13 cellular contexts compared by ENCODE assay signal in the genomic region with DNA sequence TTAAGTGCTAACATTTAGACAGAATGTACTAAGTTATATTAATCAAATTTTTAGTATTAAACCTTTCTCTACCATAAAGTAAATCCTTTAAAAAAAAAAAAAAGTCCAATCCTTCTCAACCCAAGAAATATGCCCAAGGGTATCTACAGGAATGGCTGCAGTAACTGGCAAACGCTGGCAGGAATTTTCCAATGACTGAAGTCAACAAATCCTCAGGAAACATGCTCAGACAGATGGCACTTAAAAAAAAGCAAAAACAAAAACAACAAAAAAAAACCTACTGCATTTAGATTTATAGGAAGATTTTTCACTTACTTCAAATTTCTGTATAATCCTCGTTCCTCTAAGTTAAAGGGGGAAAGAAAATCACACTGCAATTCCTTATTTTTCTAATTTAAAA. TPM values are rescaled to one million over a fixed set of nuclear protein-coding genes. Genes with fewer than 3 reads are reported as not detected.
A peak's percentile ranks its signal among the peaks of the same experiment; 100 is the strongest.
DNase-seq lines count a peak whose midpoint lies in the region; ATAC-seq and TF ChIP-seq lines count a peak whose summit lies in the region.
"Had no signal": no experiment of that assay in that cellular context is flagged by ENCODE, and none has a peak within 500 bp of the region (broad histone marks: within the 10 kb centered on the region; RNA-seq: fewer than 3 reads in every experiment).

No MANE protein-coding gene starts in this region.

- POLR2A ChIA-PET in CD8-positive, alpha-beta T cell (lab: Charles Lee) = no interaction called here

- no peak for TF ChIP-seq POLR2A in tibial nerve (IDR thresholded peaks at IDR 0.05)

- DNase-seq in NCI-H2171 treated with DMSO at 0.1 percent for 48 hours (lab: John Stamatoyannopoulos, UW) = peak; percentile 40
- no peak for DNase-seq in NCI-H2171 (lab: John Stamatoyannopoulos, UW)
- no peak for DNase-seq in coronary artery (ENCODE audit: low spot score)
- no peak for DNase-seq in tibial nerve (ENCODE audit: low spot score in 2 of 2)
- no peak for DNase-seq in iPS-NIHi7 (ENCODE audit: extremely low spot score)
- DNase-seq in medulla oblongata (ENCODE audit: extremely low spot score) = no peak
- no peak for DNase-seq in CD8-positive, alpha-beta T cell
- DNase-seq: ACHN; activated T-cell treated with anti-CD3 and anti-CD28 coated beads, Interleukin-2, amount 50 U/mL, for 72 hours; KG1; NCI-H524 treated with DMSO at 0.1 percent for 48 hours; T1000 had no signal

- no peak for TF ChIP-seq EP300 in tibial nerve (IDR thresholded peaks at IDR 0.05)

- no peak for ATAC-seq in CD8-positive, alpha-beta T cell

- peak overlapping the region; percentile 52 to 62 for H3K9ac ChIP-seq in mucosa of rectum (ENCODE audit: low read depth in 1 of 2, low read length in 2 of 2)

- TF ChIP-seq CTCF in coronary artery (IDR thresholded peaks at IDR 0.05) (no peak), tibial nerve (IDR thresholded peaks at IDR 0.05) (no peak)
- no peak for TF ChIP-seq CTCF in CD8-positive, alpha-beta T cell (IDR thresholded peaks at IDR 0.05)

- peaks cover 0 to 2% of the 10 kb centered on the region in 2 donors for H3K36me3 ChIP-seq in mucosa of rectum (ENCODE audit: control insufficient read depth in 2 of 2, insufficient read depth in 2 of 2, low read length in 2 of 2)
- no peaks in the 10 kb centered on the region for H3K36me3 ChIP-seq in tibial nerve
- no peaks in the 10 kb centered on the region for H3K36me3 ChIP-seq in CD8-positive, alpha-beta T cell (ENCODE audit: insufficient read depth, low read length)

- H3K4me3 ChIP-seq in coronary artery (peak overlapping the region; percentile 66), mucosa of rectum (ENCODE audit: low read length in 2 of 2) (peak overlapping the region; percentile 43 to 58), tibial nerve (peak overlapping the region in 1 of 4 donors; percentile 17)
- no peak overlapping the region for H3K4me3 ChIP-seq in CD8-positive, alpha-beta T cell (ENCODE audit: low read depth, low read length)

- no peak overlapping the region for H3K4me3 Mint-ChIP-seq in CD8-positive, alpha-beta T cell

- H3K4me1 ChIP-seq in mucosa of rectum (ENCODE audit: control insufficient read depth in 2 of 2, insufficient read depth in 2 of 2, low read length in 2 of 2) = peaks cover 29 to 40% of the 10 kb centered on the region in 2 donors
- H3K4me1 ChIP-seq in tibial nerve = peaks cover 0 to 22% (median 9%) of the 10 kb centered on the region in 4 donors
- H3K4me1 ChIP-seq in CD8-positive, alpha-beta T cell (ENCODE audit: insufficient read depth, low read length) = peaks cover 25% of the 10 kb centered on the region

- CTCF ChIA-PET in CD8-positive, alpha-beta T cell (lab: Charles Lee) = interaction anchor here (0.8 kb wide), 1 partner anchor 9 kb away, joined by 3 read pairs; no protein-coding TSS in a partner anchor

- H3K4me1 Mint-ChIP-seq in CD8-positive, alpha-beta T cell (ENCODE audit: low read depth) = peaks cover 40% of the 10 kb centered on the region

- H3K9me3 ChIP-seq in mucosa of rectum (ENCODE audit: control insufficient read depth in 2 of 2, low read length in 2 of 2) = no peaks in the 10 kb centered on the region
- H3K9me3 ChIP-seq in tibial nerve = no peaks in the 10 kb centered on the region
- H3K9me3 ChIP-seq in CD8-positive, alpha-beta T cell (ENCODE audit: low read length) = no peaks in the 10 kb centered on the region

- no peaks in the 10 kb centered on the region for H3K27me3 Mint-ChIP-seq in CD8-positive, alpha-beta T cell (ENCODE audit: low read depth)

- H3K27me3 ChIP-seq in mucosa of rectum (ENCODE audit: control insufficient read depth in 2 of 2, insufficient read depth in 2 of 2, low read length in 2 of 2) (no peaks in the 10 kb centered on the region), tibial nerve (no peaks in the 10 kb centered on the region)
- no peaks in the 10 kb centered on the region for H3K27me3 ChIP-seq in CD8-positive, alpha-beta T cell (ENCODE audit: insufficient read depth, low read length)

- H3K9me3 Mint-ChIP-seq in CD8-positive, alpha-beta T cell = no peaks in the 10 kb centered on the region
- H3K9me3 Mint-ChIP-seq: activated T-cell treated with anti-CD3 and anti-CD28 coated beads, Interleukin-2, amount 50 U/mL, for 72 hours had no signal

- no peak overlapping the region for H3K27ac Mint-ChIP-seq in CD8-positive, alpha-beta T cell
- H3K27ac Mint-ChIP-seq: activated T-cell treated with anti-CD3 and anti-CD28 coated beads, Interleukin-2, amount 50 U/mL, for 72 hours had no signal

- H3K36me3 Mint-ChIP-seq in CD8-positive, alpha-beta T cell = peaks cover 6% of the 10 kb centered on the region

- intact Hi-C loops in CD8-positive, alpha-beta T cell (cut with DNase I, micrococcal nuclease) = loop anchor here in 1 of 2 experiments (2.0 kb wide), 1 partner anchor 23 kb away; no protein-coding TSS in a partner anchor

- 57 to 65% methylated on average over 2 of the region's 2 CpGs for WGBS in tibial nerve, 2 donors

- H3K27ac ChIP-seq in coronary artery = peak overlapping the region; percentile 77 to 88
- H3K27ac ChIP-seq in mucosa of rectum (ENCODE audit: low read depth in 2 of 2, low read length in 2 of 2) = peak overlapping the region; percentile 76 to 86
- peak overlapping the region; percentile 20 to 80 (median 62) for H3K27ac ChIP-seq in tibial nerve
- H3K27ac ChIP-seq in CD8-positive, alpha-beta T cell (ENCODE audit: low read depth, low read length) = no peak overlapping the region

RNA-seq across cellular contexts. Expression of gene SVIL, which starts 0.7 kb away (rescaled TPM):
- 10 to 100 TPM; 23.6 to 32.0 (median 26.0) TPM for total RNA-seq in tibial nerve
- total RNA-seq in CD8-positive, alpha-beta T cell = 10 to 100 TPM; 15.9 to 16.2 TPM
